ENCODE assay signal across 23 cellular contexts in the genomic region with DNA sequence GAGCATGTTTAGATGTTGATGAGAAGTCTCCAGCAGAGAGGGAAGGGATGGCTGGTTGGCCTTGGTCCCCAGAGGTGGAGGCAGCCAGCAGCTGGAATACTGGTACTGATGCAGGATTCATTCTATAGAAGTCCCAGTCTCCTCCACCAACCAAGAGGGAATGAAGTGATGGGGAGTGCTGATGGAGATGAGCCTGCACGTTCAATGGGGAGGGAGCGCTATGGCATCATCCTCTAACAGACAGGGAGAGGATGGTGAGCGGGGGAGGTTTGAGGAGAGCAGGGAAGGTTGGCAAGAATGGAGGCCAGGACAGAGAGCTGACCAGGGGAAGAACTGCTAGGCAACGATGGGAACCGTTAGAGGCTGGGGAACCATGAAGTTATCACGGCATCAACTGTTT.
"Had no signal": no experiment of that assay in that cellular context is flagged by ENCODE, and none has a peak within 500 bp of the region (broad histone marks: within the 10 kb centered on the region; RNA-seq: fewer than 3 reads in every experiment).

No MANE protein-coding gene starts in this region.

- H3K9me3 Mint-ChIP-seq: activated CD4-positive, alpha-beta T cell treated with anti-CD3 and anti-CD28 coated beads, Interleukin-2, amount 10 ng/mL, durations not matched to agents 24 days and 14 days; activated CD8-positive, alpha-beta T cell treated with anti-CD3 and anti-CD28 coated beads for 36 hours; activated naive CD4-positive, alpha-beta T cell treated with anti-CD3 and anti-CD28 coated beads, Interleukin-2, amount 50 U/mL, for 72 hours; activated T-cell treated with anti-CD3 and anti-CD28 coated beads, Interleukin-2, amount 50 U/mL, for 72 hours; central memory CD8-positive, alpha-beta T cell; natural killer cell; stimulated activated naive CD8-positive, alpha-beta T cell treated with anti-CD3 and anti-CD28 coated beads, Interleukin-15, Interleukin-2, amounts not matched to agents 100 ng/mL and 50 ng/mL, for 24 hours had no signal

- H3K4me3 ChIP-seq: breast epithelium, gastrocnemius medialis, neural progenitor cell, right lobe of liver had no signal

- H3K4me1 Mint-ChIP-seq: activated CD4-positive, alpha-beta T cell treated with anti-CD3 and anti-CD28 coated beads, Interleukin-2, amount 10 ng/mL, durations not matched to agents 24 days and 14 days; central memory CD8-positive, alpha-beta T cell; natural killer cell had no signal

- H3K4me1 ChIP-seq: breast epithelium, gastrocnemius medialis, neural progenitor cell, right lobe of liver had no signal

- H3K27ac Mint-ChIP-seq: activated CD4-positive, alpha-beta T cell treated with anti-CD3 and anti-CD28 coated beads, Interleukin-2, amount 10 ng/mL, durations not matched to agents 24 days and 14 days; activated CD8-positive, alpha-beta T cell treated with anti-CD3 and anti-CD28 coated beads for 36 hours; activated naive CD4-positive, alpha-beta T cell treated with anti-CD3 and anti-CD28 coated beads, Interleukin-2, amount 50 U/mL, for 72 hours; activated T-cell treated with anti-CD3 and anti-CD28 coated beads, Interleukin-2, amount 50 U/mL, for 72 hours; natural killer cell; neural progenitor cell; stimulated activated naive CD8-positive, alpha-beta T cell treated with anti-CD3 and anti-CD28 coated beads, Interleukin-15, Interleukin-2, amounts not matched to agents 100 ng/mL and 50 ng/mL, for 24 hours had no signal

- ATAC-seq: activated CD8-positive, alpha-beta T cell treated with anti-CD3 and anti-CD28 coated beads for 36 hours; activated naive CD4-positive, alpha-beta T cell treated with anti-CD3 and anti-CD28 coated beads, Interleukin-2, amount 50 U/mL, for 72 hours; activated T-cell treated with anti-CD3 and anti-CD28 coated beads, Interleukin-2, amount 50 U/mL, for 72 hours; gastrocnemius medialis; natural killer cell; right lobe of liver had no signal

- H3K4me3 Mint-ChIP-seq: activated CD4-positive, alpha-beta T cell treated with anti-CD3 and anti-CD28 coated beads, Interleukin-2, amount 10 ng/mL, durations not matched to agents 24 days and 14 days; activated CD8-positive, alpha-beta T cell treated with anti-CD3 and anti-CD28 coated beads for 36 hours; activated T-cell treated with anti-CD3 and anti-CD28 coated beads, Interleukin-2, amount 50 U/mL, for 72 hours; central memory CD8-positive, alpha-beta T cell; natural killer cell; neural progenitor cell; stimulated activated naive CD8-positive, alpha-beta T cell treated with anti-CD3 and anti-CD28 coated beads, Interleukin-15, Interleukin-2, amounts not matched to agents 100 ng/mL and 50 ng/mL, for 24 hours had no signal

- H3K27me3 ChIP-seq: gastrocnemius medialis, neural progenitor cell, right lobe of liver had no signal

- H3K36me3 Mint-ChIP-seq: activated naive CD4-positive, alpha-beta T cell treated with anti-CD3 and anti-CD28 coated beads, Interleukin-2, amount 50 U/mL, for 72 hours; natural killer cell; neural progenitor cell had no signal

- H3K36me3 ChIP-seq: breast epithelium, gastrocnemius medialis, neural progenitor cell, right lobe of liver had no signal

- H3K9me3 ChIP-seq: breast epithelium, gastrocnemius medialis, right lobe of liver had no signal

- DNase-seq: activated CD4-positive, alpha-beta T cell treated with anti-CD3 and anti-CD28 coated beads, Interleukin-2, amount 10 ng/mL, durations not matched to agents 24 days and 14 days; activated CD4-positive, CD25-positive, alpha-beta regulatory T cell treated with anti-CD3 and anti-CD28 coated beads, Interleukin-2, amount 50 U/mL, for 72 hours; activated CD8-positive, alpha-beta T cell treated with anti-CD3 and anti-CD28 coated beads for 36 hours; activated naive CD4-positive, alpha-beta T cell; activated T-cell treated with anti-CD3 and anti-CD28 coated beads for 4 hours; activated T-cell treated with anti-CD3 and anti-CD28 coated beads, Interleukin-2, amount 50 U/mL, for 72 hours; effector CD8-positive, alpha-beta T cell; gastrocnemius medialis; glutamatergic neuron; islet precursor cell; mesenchymal stem cell; natural killer cell; occipital lobe; stimulated activated CD4-positive, alpha-beta T cell treated with anti-CD3 and anti-CD28 coated beads, Interleukin-12 subunit alpha, Interleukin-12 subunit beta, amount 100 ng/mL, for 4 hours; stimulated activated CD4-positive, alpha-beta T cell treated with anti-CD3 and anti-CD28 coated beads, Interleukin-4, amount 100 ng/mL, for 1 hour; substantia nigra; T-helper 2 cell had no signal

- H3K27ac ChIP-seq: breast epithelium, gastrocnemius medialis, neural progenitor cell, right lobe of liver had no signal
